ENCODE assay signal across 8 cellular contexts in the genomic region with DNA sequence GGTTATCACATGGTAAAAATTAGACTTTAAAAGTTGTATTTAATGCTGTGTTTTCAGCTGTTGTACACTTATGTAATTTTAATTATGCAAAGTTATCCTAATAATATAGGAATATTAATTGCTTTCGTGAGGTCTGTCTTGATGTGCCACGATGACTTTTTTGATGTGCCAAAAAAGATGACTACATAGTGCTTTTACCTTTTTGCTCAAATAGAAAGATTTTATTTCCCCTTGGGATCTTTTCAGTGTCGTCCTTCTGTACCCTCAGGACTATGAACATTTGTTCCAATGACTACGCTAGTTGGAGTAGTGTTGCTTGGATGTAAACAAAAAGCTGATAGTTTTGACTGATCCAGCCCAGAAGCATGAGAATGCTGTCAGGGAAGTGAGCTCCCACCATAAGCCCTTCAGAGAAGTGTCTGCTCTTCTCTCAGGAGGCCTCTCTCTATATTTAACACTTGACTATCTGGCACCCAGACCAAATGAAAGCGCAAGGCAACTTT. TPM values are rescaled to one million over a fixed set of nuclear protein-coding genes. Genes with fewer than 3 reads are reported as not detected.
A peak's percentile ranks its signal among the peaks of the same experiment; 100 is the strongest.
DNase-seq lines count a peak whose midpoint lies in the region; ATAC-seq and TF ChIP-seq lines count a peak whose summit lies in the region.

No MANE protein-coding gene starts in this region.

- H3K27ac Mint-ChIP-seq in CD4-positive, CD25-positive, alpha-beta regulatory T cell = peak overlapping the region in 2 of 3 donors; percentile 99 to 100

- H3K27ac ChIP-seq in CD4-positive, CD25-positive, alpha-beta regulatory T cell (ENCODE audit: insufficient read depth, low read length, poor library complexity, severe bottlenecking) = peak overlapping the region; percentile 95
- H3K27ac ChIP-seq in dorsolateral prefrontal cortex = peak overlapping the region in 58 of 59 donors; percentile 75 to 100 (median 99)
- H3K27ac ChIP-seq in neural cell (ENCODE audit: low read length) = no peak overlapping the region

- no peaks in the 10 kb centered on the region for H3K9me2 ChIP-seq in neural cell (ENCODE audit: insufficient read depth, low read length)

- intact Hi-C loops in dorsolateral prefrontal cortex (cut with DNase I) = loop anchor here (1.0 to 5.0 kb wide), 9 partner anchors 57 to 289 kb away; a partner anchor contains a TSS

- no peak overlapping the region for H2AFZ ChIP-seq in neural cell (ENCODE audit: low read depth, low read length)

- peaks cover 13% of the 10 kb centered on the region for H3K27me3 Mint-ChIP-seq in CD4-positive, CD25-positive, alpha-beta regulatory T cell

- H3F3A ChIP-seq in neural cell (ENCODE audit: insufficient read depth, low read length, poor library complexity, severe bottlenecking) = peaks cover 4% of the 10 kb centered on the region

- TF ChIP-seq CTCF in dorsolateral prefrontal cortex (IDR thresholded peaks at IDR 0.05 in 54 of 56, conservative IDR thresholded peaks at IDR 0.05 in 2 of 56; ENCODE audit: low read depth in 1 of 56, partially characterized antibody in 56 of 56) = peak in 5 of 56 donors; percentile 0 to 45 (median 10)
- no peak for TF ChIP-seq CTCF in neural cell (IDR thresholded peaks at IDR 0.05; ENCODE audit: poor library complexity, severe bottlenecking)

- ATAC-seq in CD4-positive, CD25-positive, alpha-beta regulatory T cell (ENCODE audit: low read depth in 2 of 2) = no peak
- ATAC-seq in HG03520 (IDR thresholded peaks at IDR 0.05; ENCODE audit: unreplicated experiment) = no peak

- peaks cover 6 to 28% (median 16%) of the 10 kb centered on the region in 4 donors for H3K4me1 Mint-ChIP-seq in CD4-positive, CD25-positive, alpha-beta regulatory T cell

- H3K4me1 ChIP-seq in CD4-positive, CD25-positive, alpha-beta regulatory T cell (ENCODE audit: control insufficient read depth, insufficient read depth, low read length, poor library complexity, severe bottlenecking) = peaks cover 27% of the 10 kb centered on the region

- H3K9me3 Mint-ChIP-seq in CD4-positive, CD25-positive, alpha-beta regulatory T cell = no peaks in the 10 kb centered on the region

- H3K36me3 ChIP-seq in CD4-positive, CD25-positive, alpha-beta regulatory T cell (ENCODE audit: control insufficient read depth, insufficient read depth, low read length) = peaks cover under 1% of the 10 kb centered on the region
- H3K36me3 ChIP-seq in neural cell (ENCODE audit: insufficient read depth, low read length) = no peaks in the 10 kb centered on the region

- H3K36me3 Mint-ChIP-seq in CD4-positive, CD25-positive, alpha-beta regulatory T cell = peaks cover 10% of the 10 kb centered on the region

- no peaks in the 10 kb centered on the region for H3K9me3 ChIP-seq in CD4-positive, CD25-positive, alpha-beta regulatory T cell (ENCODE audit: control insufficient read depth in 2 of 2, low read length in 2 of 2)
- no peaks in the 10 kb centered on the region for H3K9me3 ChIP-seq in neural cell (ENCODE audit: low read length)

- H3K27me3 ChIP-seq in CD4-positive, CD25-positive, alpha-beta regulatory T cell (ENCODE audit: control insufficient read depth, insufficient read depth, low read length) = no peaks in the 10 kb centered on the region
- H3K27me3 ChIP-seq in dorsolateral prefrontal cortex (no peaks in the 10 kb centered on the region), neural cell (ENCODE audit: insufficient read depth, low read depth, low read length) (no peaks in the 10 kb centered on the region)

- peak overlapping the region; percentile 96 to 100 (median 98) for H3K4me3 Mint-ChIP-seq in CD4-positive, CD25-positive, alpha-beta regulatory T cell

- H3K4me3 ChIP-seq in CD4-positive, CD25-positive, alpha-beta regulatory T cell (ENCODE audit: low read depth, low read length) = peak overlapping the region; percentile 82
- H3K4me3 ChIP-seq in dorsolateral prefrontal cortex (peak overlapping the region in 58 of 59 donors; percentile 74 to 100 (median 94)), neural cell (ENCODE audit: low read length) (peak overlapping the region; percentile 91)

- in situ Hi-C loops in G401 (cut with HindIII; ENCODE audit: low sequenced_read_pairs) = no loop called here

- no peak for DNase-seq in CD4-positive, CD25-positive, alpha-beta regulatory T cell
- peak; percentile 12 for DNase-seq in NCI-H146 (lab: John Stamatoyannopoulos, UW)
- DNase-seq in dorsolateral prefrontal cortex = no peak
- DNase-seq in G401 (ENCODE audit: low spot score) = no peak
- DNase-seq in dedifferentiated amniotic fluid mesenchymal stem cell (ENCODE audit: extremely low spot score) = no peak
- no peak for DNase-seq in cortex of kidney (lab: John Stamatoyannopoulos, UW)

- TF ChIP-seq EP300 in neural cell (conservative IDR thresholded peaks at IDR 0.05; ENCODE audit: poor library complexity, severe bottlenecking) = no peak

- H3K9ac ChIP-seq in neural cell (ENCODE audit: low read length) = no peak overlapping the region

- H3K79me2 ChIP-seq in neural cell (replicated peaks; ENCODE audit: insufficient read depth, low read length) = peaks cover 30% of the 10 kb centered on the region

- TF ChIP-seq RAD21 in neural cell (conservative IDR thresholded peaks at IDR 0.05) = no peak

- no peaks in the 10 kb centered on the region for H4K20me1 ChIP-seq in neural cell (ENCODE audit: insufficient read depth)

- H3K4me2 ChIP-seq in neural cell (ENCODE audit: low read length) = peak overlapping the region; percentile 95

TF ChIP-seq in neural cell, 6 proteins besides CTCF, POLR2A, EP300 and RAD21:
- no peak for TF ChIP-seq MXI1 (conservative IDR thresholded peaks at IDR 0.05; ENCODE audit: poor library complexity, severe bottlenecking)
- no peak for TF ChIP-seq TAF1 (IDR thresholded peaks at IDR 0.05; ENCODE audit: low read depth)
- TF ChIP-seq POLR2AphosphoS5 (IDR thresholded peaks at IDR 0.05) = no peak
- no peak for TF ChIP-seq SMC3 (conservative IDR thresholded peaks at IDR 0.05; ENCODE audit: poor library complexity)
- TF ChIP-seq EZH2 (IDR thresholded peaks at IDR 0.05; ENCODE audit: borderline replicate concordance, insufficient read depth, low read length, poor library complexity, severe bottlenecking) = no peak
- TF ChIP-seq, protein P1, sequence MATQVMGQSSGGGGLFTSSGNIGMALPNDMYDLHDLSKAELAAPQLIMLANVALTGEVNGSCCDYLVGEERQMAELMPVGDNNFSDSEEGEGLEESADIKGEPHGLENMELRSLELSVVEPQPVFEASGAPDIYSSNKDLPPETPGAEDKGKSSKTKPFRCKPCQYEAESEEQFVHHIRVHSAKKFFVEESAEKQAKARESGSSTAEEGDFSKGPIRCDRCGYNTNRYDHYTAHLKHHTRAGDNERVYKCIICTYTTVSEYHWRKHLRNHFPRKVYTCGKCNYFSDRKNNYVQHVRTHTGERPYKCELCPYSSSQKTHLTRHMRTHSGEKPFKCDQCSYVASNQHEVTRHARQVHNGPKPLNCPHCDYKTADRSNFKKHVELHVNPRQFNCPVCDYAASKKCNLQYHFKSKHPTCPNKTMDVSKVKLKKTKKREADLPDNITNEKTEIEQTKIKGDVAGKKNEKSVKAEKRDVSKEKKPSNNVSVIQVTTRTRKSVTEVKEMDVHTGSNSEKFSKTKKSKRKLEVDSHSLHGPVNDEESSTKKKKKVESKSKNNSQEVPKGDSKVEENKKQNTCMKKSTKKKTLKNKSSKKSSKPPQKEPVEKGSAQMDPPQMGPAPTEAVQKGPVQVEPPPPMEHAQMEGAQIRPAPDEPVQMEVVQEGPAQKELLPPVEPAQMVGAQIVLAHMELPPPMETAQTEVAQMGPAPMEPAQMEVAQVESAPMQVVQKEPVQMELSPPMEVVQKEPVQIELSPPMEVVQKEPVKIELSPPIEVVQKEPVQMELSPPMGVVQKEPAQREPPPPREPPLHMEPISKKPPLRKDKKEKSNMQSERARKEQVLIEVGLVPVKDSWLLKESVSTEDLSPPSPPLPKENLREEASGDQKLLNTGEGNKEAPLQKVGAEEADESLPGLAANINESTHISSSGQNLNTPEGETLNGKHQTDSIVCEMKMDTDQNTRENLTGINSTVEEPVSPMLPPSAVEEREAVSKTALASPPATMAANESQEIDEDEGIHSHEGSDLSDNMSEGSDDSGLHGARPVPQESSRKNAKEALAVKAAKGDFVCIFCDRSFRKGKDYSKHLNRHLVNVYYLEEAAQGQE (IDR thresholded peaks at IDR 0.05; ENCODE audit: borderline replicate concordance) = no peak
TF ChIP-seq in neural cell: peak in this region for 0.

RNA-seq across cellular contexts. Expression of a gene that starts 1.2 kb away (rescaled TPM):
- total RNA-seq in CD4-positive, CD25-positive, alpha-beta regulatory T cell = 187 TPM
- 100 to 1,000 TPM; 330 to 364 (median 346) TPM for polyA plus RNA-seq in CD4-positive, CD25-positive, alpha-beta regulatory T cell
- 100 to 1,000 TPM in 43 of 120 experiments, 10 to 100 TPM in 77; 63.0 to 159 (median 95.2) TPM for total RNA-seq in dorsolateral prefrontal cortex
- polyA plus RNA-seq in neural cell = 35.3 and 42.6 TPM in 2 replicates
- 43.4 and 48.2 TPM in 2 replicates for polyA minus RNA-seq in neural cell
- 153 and 190 TPM in 2 replicates for total RNA-seq in G401 (2014; rRNA removed; shearing (Covaris generic))

RNA-seq across cellular contexts. Expression of a gene that starts 56.9 kb away (rescaled TPM):
- 0.91 TPM for total RNA-seq in CD4-positive, CD25-positive, alpha-beta regulatory T cell
- polyA plus RNA-seq in CD4-positive, CD25-positive, alpha-beta regulatory T cell = under 1 TPM; 0.24 to 0.72 (median 0.39) TPM
- total RNA-seq in dorsolateral prefrontal cortex = 10 to 100 TPM in 73 of 120 experiments, 1 to 10 TPM in 47; 5.2 to 18.3 (median 10.6) TPM
- 2.5 and 11.8 TPM in 2 replicates for polyA plus RNA-seq in neural cell
- 10.7 and 13.2 TPM in 2 replicates for polyA minus RNA-seq in neural cell
- 2.8 and 4.2 TPM in 2 replicates for total RNA-seq in G401 (2014; rRNA removed; shearing (Covaris generic))

RNA-seq across cellular contexts. Expression of a gene that starts 57.0 kb away (rescaled TPM):
- total RNA-seq in CD4-positive, CD25-positive, alpha-beta regulatory T cell = 30.2 TPM
- 10 to 100 TPM in 3 of 4 donors, 1 to 10 TPM in 1; 9.5 to 14.8 (median 12.4) TPM for polyA plus RNA-seq in CD4-positive, CD25-positive, alpha-beta regulatory T cell
- total RNA-seq in dorsolateral prefrontal cortex = 10 to 100 TPM in 28 of 120 experiments, 1 to 10 TPM in 92; 3.5 to 16.3 (median 7.9) TPM
- 8.0 and 8.6 TPM in 2 replicates for polyA plus RNA-seq in neural cell
- 7.2 and 10.2 TPM in 2 replicates for polyA minus RNA-seq in neural cell
- total RNA-seq in G401 (2014; rRNA removed; shearing (Covaris generic)) = 16.1 and 21.8 TPM in 2 replicates
